8 cellular contexts compared by ENCODE assay signal in genomic region chr17:16438173-16438556, GRCh38. TPM values are rescaled to one million over a fixed set of nuclear protein-coding genes. Genes with fewer than 3 reads are reported as not detected.
DNase-seq lines count a peak whose midpoint lies in the region; ATAC-seq, FAIRE-seq and TF ChIP-seq lines count a peak whose summit lies in the region.

No MANE protein-coding gene starts in this region.

- H3K14ac ChIP-seq in IMR-90 (replicated peaks; ENCODE audit: low read depth, low read length) = peak overlapping the region; percentile 92
- H3K14ac ChIP-seq in neuronal stem cell (ENCODE audit: low read length) = no peak overlapping the region

- H3K56ac ChIP-seq in IMR-90 (ENCODE audit: extremely low read depth, insufficient read depth, low read length) = peak overlapping the region; percentile 69

- H3K9me1 ChIP-seq in IMR-90 (ENCODE audit: insufficient read depth, low read length) = peaks cover 19% of the 10 kb centered on the region

- H3K4me1 ChIP-seq in IMR-90 (ENCODE audit: control insufficient read depth, insufficient read depth, low read length) = peaks cover 17% of the 10 kb centered on the region
- H3K4me1 ChIP-seq in neuronal stem cell (ENCODE audit: control insufficient read depth in 2 of 2, insufficient read depth in 1 of 2, low read depth in 1 of 2, low read length in 2 of 2) = peaks cover 14 to 24% of the 10 kb centered on the region in 2 donors

- dilution Hi-C loops in IMR-90 (cut with HindIII; ENCODE audit: low sequenced_read_pairs, unreplicated experiment) = no loop called here

- H2AK5ac ChIP-seq in IMR-90 (ENCODE audit: low read depth, low read length) (peak overlapping the region; percentile 99), neuronal stem cell (ENCODE audit: low read depth, low read length) (no peak overlapping the region)

- H2BK5ac ChIP-seq in IMR-90 (ENCODE audit: low read depth, low read length, poor library complexity, severe bottlenecking) (peak overlapping the region; percentile 75), neuronal stem cell (ENCODE audit: low read length) (no peak overlapping the region)

- peak overlapping the region; percentile 98 for H2AK9ac ChIP-seq in IMR-90 (replicated peaks; ENCODE audit: low read depth, low read length, poor library complexity)

- TF ChIP-seq CTCF in GM12864 (IDR thresholded peaks at IDR 0.05; ENCODE audit: low read depth, low read length, missing control alignments) (no peak), IMR-90 (conservative IDR thresholded peaks at IDR 0.05; ENCODE audit: low read depth, low read length) (no peak), dorsolateral prefrontal cortex (IDR thresholded peaks at IDR 0.05 in 54 of 56, conservative IDR thresholded peaks at IDR 0.05 in 2 of 56; ENCODE audit: low read depth in 1 of 56, partially characterized antibody in 56 of 56) (no peak)

- H3K4ac ChIP-seq in IMR-90 (ENCODE audit: low read depth, low read length) (peak overlapping the region; percentile 92), neuronal stem cell (ENCODE audit: low read length) (peak overlapping the region; percentile 17)

- intact Hi-C loops in IMR-90 (cut with micrococcal nuclease) = no loop called here
- intact Hi-C loops in dorsolateral prefrontal cortex (cut with DNase I) = loop anchor here (1.0 to 5.0 kb wide), 5 partner anchors 57 to 221 kb away; partner anchors contain the start of genes UBB (in 2 of the 2), NCOR1 (in 1 of the 2) and PIGL (in 1 of the 2)

- in situ Hi-C loops in IMR-90 (cut with MboI; ENCODE audit: low sequenced_read_pairs) = loop anchor here (5.0 kb wide), 1 partner anchor 56 kb away; the partner anchor contains the start of gene UBB

- peaks cover 41% of the 10 kb centered on the region for H4K20me1 ChIP-seq in IMR-90 (ENCODE audit: insufficient read depth, low read length)

- H2AFZ ChIP-seq in IMR-90 (replicated peaks; ENCODE audit: low read length, poor library complexity) (peak overlapping the region; percentile 91), neuronal stem cell (ENCODE audit: low read length) (peak overlapping the region; percentile 46)

- peak overlapping the region; percentile 87 for H3K27ac ChIP-seq in IMR-90 (ENCODE audit: insufficient read depth, low read length)
- peak overlapping the region; percentile 77 to 98 (median 95) for H3K27ac ChIP-seq in dorsolateral prefrontal cortex
- peak overlapping the region; percentile 79 for H3K27ac ChIP-seq in neuronal stem cell (replicated peaks; ENCODE audit: low read length)

- peak overlapping the region; percentile 61 for H3K23ac ChIP-seq in IMR-90 (ENCODE audit: low read depth, low read length)
- H3K23ac ChIP-seq in neuronal stem cell (ENCODE audit: low read depth, low read length, poor library complexity) = no peak overlapping the region

- peak overlapping the region; percentile 90 for H3K4me2 ChIP-seq in IMR-90 (ENCODE audit: low read depth, low read length)
- H3K4me2 ChIP-seq in neuronal stem cell (ENCODE audit: insufficient read depth, low read length, poor library complexity, severe bottlenecking) = peak overlapping the region; percentile 45

- 44% methylated on average over 3 of the region's 8 CpGs; no CpG with 5 or more reads in 1 of the 2 experiments for WGBS in IMR-90 (ENCODE audit: extremely low coverage in 2 of 2, insufficient read length in 1 of 2), 2 experiments
- WGBS in neuronal stem cell (ENCODE audit: extremely low coverage in 2 of 2, insufficient read length in 2 of 2, insufficient replicate concordance in 1 of 2), 2 donors = no CpG with 5 or more reads among the region's 8 CpGs

- H2BK15ac ChIP-seq in IMR-90 (ENCODE audit: low read depth, low read length) (peak overlapping the region; percentile 30; the same call in 1 of the 3 replicates), neuronal stem cell (ENCODE audit: low read length) (no peak overlapping the region)

- peak overlapping the region; percentile 82 to 100 for H4K8ac ChIP-seq in IMR-90 (ENCODE audit: low read depth in 2 of 2, low read length in 2 of 2)
- H4K8ac ChIP-seq in neuronal stem cell (ENCODE audit: low read depth, low read length) = no peak overlapping the region

- H3K4me3 ChIP-seq in GM12864 (ENCODE audit: low read depth, low read length) (peak overlapping the region; percentile 68), IMR-90 (ENCODE audit: insufficient read depth, low read depth, low read length) (peak overlapping the region; percentile 36), dorsolateral prefrontal cortex (peak overlapping the region; percentile 38 to 100 (median 91)), neuronal stem cell (ENCODE audit: low read length in 2 of 2) (peak overlapping the region; percentile 44 to 59)

- H4K91ac ChIP-seq in IMR-90 (ENCODE audit: insufficient read depth, low read depth, low read length) = peak overlapping the region; percentile 91
- no peak overlapping the region for H4K91ac ChIP-seq in neuronal stem cell (ENCODE audit: low read depth, low read length, poor library complexity)

- no peak for DNase-seq in GM12864 (ENCODE audit: low read depth)
- no peak for DNase-seq in IMR-90
- no peak for DNase-seq in dorsolateral prefrontal cortex
- no peak for DNase-seq in neuronal stem cell (ENCODE audit: low spot score)
- DNase-seq in urothelium cell line (ENCODE audit: low spot score) = no peak
- DNase-seq in activated CD4-positive, alpha-beta T cell treated with anti-CD3 and anti-CD28 coated beads for 4 hours = no peak
- DNase-seq in activated CD4-positive, alpha-beta T cell treated with anti-CD3 and anti-CD28 coated beads, Interleukin-2, amount 50 U/mL, for 4 hours = no peak

- TF ChIP-seq RAD21 in IMR-90 (IDR thresholded peaks at IDR 0.05; ENCODE audit: low read length) = no peak

- H3K27me3 ChIP-seq in IMR-90 (ENCODE audit: control insufficient read depth, insufficient read depth, low read length) (no peaks in the 10 kb centered on the region), dorsolateral prefrontal cortex (no peaks in the 10 kb centered on the region), neuronal stem cell (ENCODE audit: control insufficient read depth in 3 of 3, insufficient read depth in 3 of 3, low read depth in 1 of 3, low read length in 3 of 3) (peaks cover 0 to 4% (median 0%) of the 10 kb centered on the region in 3 experiments)

- CTCF ChIA-PET in IMR-90 (lab: Yijun Ruan, JAX) = interaction anchor here (1.0 to 1.6 kb wide), 3 partner anchors 10 to 74 kb away, joined by 3 to 7 read pairs (median 4); no protein-coding TSS in a partner anchor

- H2BK12ac ChIP-seq in neuronal stem cell (ENCODE audit: low read length) = no peak overlapping the region

- H3K9me3 ChIP-seq in IMR-90 (ENCODE audit: control insufficient read depth, insufficient read depth, low read length) (no peaks in the 10 kb centered on the region), neuronal stem cell (replicated peaks in 1 of 2; ENCODE audit: control insufficient read depth in 2 of 2, insufficient read depth in 1 of 2, low read depth in 1 of 2, low read length in 2 of 2) (no peaks in the 10 kb centered on the region)

- ATAC-seq in IMR-90 (ENCODE audit: low read depth) (peak; percentile 6), GM18858 (IDR thresholded peaks at IDR 0.05; ENCODE audit: unreplicated experiment) (no peak)

- H3K36me3 ChIP-seq in IMR-90 (ENCODE audit: control insufficient read depth, insufficient read depth, low read length) (peaks cover 29% of the 10 kb centered on the region), neuronal stem cell (replicated peaks in 1 of 2; ENCODE audit: control insufficient read depth in 2 of 2, insufficient read depth in 2 of 2, low read length in 2 of 2) (peaks cover 26 to 38% of the 10 kb centered on the region in 2 donors)

- peak overlapping the region; percentile 35; the same call in 1 of the 2 replicates for H2BK20ac ChIP-seq in IMR-90 (ENCODE audit: low read depth, low read length)

- no TSS peak for BruUV-seq in IMR-90 (replicated peaks; lab: Mats Ljungman, UMichigan)

- H3K9ac ChIP-seq in IMR-90 (ENCODE audit: low read depth, low read length) (peak overlapping the region; percentile 63), neuronal stem cell (ENCODE audit: low read depth, low read length, poor library complexity) (no peak overlapping the region)

- FAIRE-seq in urothelium cell line (lab: Jason Lieb, UNC) = no peak

- POLR2A ChIA-PET in IMR-90 (lab: Charles Lee; ENCODE audit: unreplicated experiment) = interaction anchor here (0.5 to 1.6 kb wide), 5 partner anchors 11 to 74 kb away, joined by 3 to 9 read pairs (median 6); partner anchors contain the start of gene UBB

- peaks cover 24 to 43% of the 10 kb centered on the region in 2 experiments for H3K79me1 ChIP-seq in IMR-90 (ENCODE audit: low read depth in 1 of 2, low read length in 2 of 2)
- peaks cover 13% of the 10 kb centered on the region for H3K79me1 ChIP-seq in neuronal stem cell (ENCODE audit: low read depth, low read length)

- H2BK120ac ChIP-seq in IMR-90 (ENCODE audit: low read depth, low read length) (peak overlapping the region; percentile 56), neuronal stem cell (ENCODE audit: low read depth, low read length) (no peak overlapping the region)

- peak overlapping the region; percentile 82 for H4K5ac ChIP-seq in IMR-90 (ENCODE audit: low read depth, low read length)

- H3K18ac ChIP-seq in IMR-90 (ENCODE audit: low read depth, low read length) (peak overlapping the region; percentile 59), neuronal stem cell (ENCODE audit: low read length) (peak overlapping the region; percentile 39)

- no peak for TF ChIP-seq POLR2A in IMR-90 (IDR thresholded peaks at IDR 0.05; ENCODE audit: low read depth, low read length)

RNA-seq across cellular contexts. Expression of gene TRPV2, which starts 22.8 kb away (rescaled TPM):
- total RNA-seq in IMR-90 (2012; rRNA removed) (27.2 and 30.8 TPM in 2 replicates), dorsolateral prefrontal cortex (10 to 100 TPM in 114 of 120 experiments, 1 to 10 TPM in 6; 7.6 to 32.7 (median 16.2) TPM)
- polyA plus RNA-seq in IMR-90 (2012; rRNA removed) = 32.8 and 36.4 TPM in 2 replicates
- polyA plus RNA-seq in IMR-90 (2012; cell fraction: cytosol; rRNA removed) = 28.0 and 41.7 TPM in 2 replicates
- polyA plus RNA-seq in IMR-90 (2012; cell fraction: nucleus; rRNA removed; ENCODE audit: low replicate concordance) = 30.3 and 55.3 TPM in 2 replicates
- 0.36 TPM for polyA plus RNA-seq in neuronal stem cell (2013, experiment 1 of 2)
- polyA plus RNA-seq in neuronal stem cell (2013, experiment 2 of 2) = 0.30 TPM

RNA-seq across cellular contexts. Expression of gene LRRC75A, which starts 53.8 kb away (rescaled TPM):
- 0.56 and 0.72 TPM in 2 replicates for total RNA-seq in IMR-90 (2012; rRNA removed)
- 0.89 and 1.0 TPM in 2 replicates for polyA plus RNA-seq in IMR-90 (2012; rRNA removed)
- polyA plus RNA-seq in IMR-90 (2012; cell fraction: cytosol; rRNA removed) = 0.05 and 1.0 TPM in 2 replicates
- polyA plus RNA-seq in IMR-90 (2012; cell fraction: nucleus; rRNA removed; ENCODE audit: low replicate concordance) = 2.2 and 3.2 TPM in 2 replicates
- 10 to 100 TPM in 77 of 120 experiments, 1 to 10 TPM in 43; 5.5 to 19.8 (median 11.0) TPM for total RNA-seq in dorsolateral prefrontal cortex
- polyA plus RNA-seq in neuronal stem cell (2013, experiment 1 of 2) = 2.7 TPM
- 2.6 TPM for polyA plus RNA-seq in neuronal stem cell (2013, experiment 2 of 2)

RNA-seq across cellular contexts. Expression of gene UBB, which starts 57.3 kb away (rescaled TPM):
- total RNA-seq in IMR-90 (2012; rRNA removed) (3,383 and 4,283 TPM in 2 replicates), dorsolateral prefrontal cortex (1,000 to 10,000 TPM in 119 of 120 experiments, 100 to 1,000 TPM in 1; 963 to 2,431 (median 1,830) TPM)
- 2,561 and 3,167 TPM in 2 replicates for polyA plus RNA-seq in IMR-90 (2012; rRNA removed)
- polyA plus RNA-seq in IMR-90 (2012; cell fraction: cytosol; rRNA removed) = 2,294 and 4,532 TPM in 2 replicates
- polyA plus RNA-seq in IMR-90 (2012; cell fraction: nucleus; rRNA removed; ENCODE audit: low replicate concordance) = 753 and 838 TPM in 2 replicates
- polyA plus RNA-seq in neuronal stem cell (2013, experiment 1 of 2) = 3,085 TPM
- 3,088 TPM for polyA plus RNA-seq in neuronal stem cell (2013, experiment 2 of 2)

Comparison
In these comparisons a context has a peak if more than half of its experiments do, and no peak if none do; other contexts are left out.
1. H3K4me3 ChIP-seq: peak in every context shown above with its lines; median percentile 91 in dorsolateral prefrontal cortex; 68 in GM12864; 52 in neuronal stem cell; 36 in IMR-90.